In genomic region chrX:68717663-68718442, GRCh38 we compare ENCODE assay signal across 24 cellular contexts.
"Had no signal": no experiment of that assay in that cellular context is flagged by ENCODE, and none has a peak within 500 bp of the region (broad histone marks: within the 10 kb centered on the region; RNA-seq: fewer than 3 reads in every experiment).

No MANE protein-coding gene starts in this region.

- H3K27me3 ChIP-seq: neutrophil, right atrium auricular region, upper lobe of right lung, vagina had no signal

- H2AFZ ChIP-seq: parathyroid adenoma had no signal

- H3K9me3 ChIP-seq: lower lobe of right lung, mucosa of descending colon, neutrophil, prostate gland, right atrium auricular region, thoracic aorta, tibial nerve, upper lobe of right lung, vagina had no signal

- H3K36me3 ChIP-seq: prostate gland, thoracic aorta, upper lobe of right lung, vagina had no signal

- H3K9ac ChIP-seq: parathyroid adenoma had no signal

- H3K79me2 ChIP-seq: parathyroid adenoma had no signal

- ATAC-seq: effector memory CD8-positive, alpha-beta T cell; left ventricle myocardium superior; lower lobe of right lung; mucosa of descending colon; natural killer cell treated with Interleukin-12 subunit alpha and Interleukin-12 subunit beta and Interleukin-15 and Interleukin-18, amount 100 ng/mL, for 72 hours; upper lobe of right lung had no signal

- DNase-seq: cortex of kidney; effector memory CD8-positive, alpha-beta T cell; left ventricle myocardium superior; lower lobe of right lung; mucosa of descending colon; naive B cell; small intestine; stimulated activated CD4-positive, alpha-beta T cell treated with anti-CD3 and anti-CD28 coated beads, Interleukin-12 subunit alpha, Interleukin-12 subunit beta, amount 100 ng/mL, for 4 hours; stimulated activated CD4-positive, alpha-beta T cell treated with anti-CD3 and anti-CD28 coated beads, Interleukin-1b, Interleukin-23, amount 100 ng/mL, for 48 hours; stimulated activated CD4-positive, alpha-beta T cell treated with anti-CD3 and anti-CD28 coated beads, Interleukin-4, amount 100 ng/mL, for 1 hour; stimulated activated CD8-positive, alpha-beta memory T cell treated with anti-CD3 and anti-CD28 coated beads, Interleukin-4, amount 100 ng/mL, for 48 hours; stimulated activated naive CD4-positive, alpha-beta T cell; upper lobe of right lung had no signal

- H3K27ac ChIP-seq: lower lobe of right lung, neutrophil, parathyroid adenoma, prostate gland, right atrium auricular region, thoracic aorta, tibial nerve, upper lobe of right lung, vagina had no signal

- H3K4me3 ChIP-seq: lower lobe of right lung, mucosa of descending colon, prostate gland, right atrium auricular region, thoracic aorta, tibial nerve, upper lobe of right lung, vagina had no signal

- FAIRE-seq: endometrium, frontal cortex, keratinocyte, small intestine had no signal

- H3K4me1 ChIP-seq: lower lobe of right lung, parathyroid adenoma, prostate gland, right atrium auricular region, tibial nerve, upper lobe of right lung, vagina had no signal
